Comparison of ENCODE assay signal across 1 cellular context in genomic region chr1:151048645-151049032, GRCh38.
TF ChIP-seq lines count a peak whose summit lies in the region.

No MANE protein-coding gene starts in this region.

TF ChIP-seq in endothelial cell of umbilical vein, 7 proteins besides CTCF, POLR2A, EP300 and RAD21:
- TF ChIP-seq FOS (IDR thresholded peaks at IDR 0.05; ENCODE audit: borderline replicate concordance, insufficient read depth, low read length) (no peak), MYC (IDR thresholded peaks at IDR 0.05; ENCODE audit: low read depth, low read length) (no peak), MAX (IDR thresholded peaks at IDR 0.05; ENCODE audit: insufficient read depth, insufficient read length) (no peak), EZH2 (IDR thresholded peaks at IDR 0.05; ENCODE audit: borderline replicate concordance, low read depth, low read length, severe bottlenecking) (no peak), GATA2 (IDR thresholded peaks at IDR 0.05; ENCODE audit: insufficient read depth, insufficient read length, low read depth, low read length) (no peak), POLR2AphosphoS5 (IDR thresholded peaks at IDR 0.05; ENCODE audit: insufficient read depth, low read depth, low read length) (no peak), JUN (IDR thresholded peaks at IDR 0.05; ENCODE audit: borderline replicate concordance, insufficient read depth, insufficient read length, low read depth) (no peak)
TF ChIP-seq in endothelial cell of umbilical vein: peak in this region for 0.
